In the genomic region with DNA sequence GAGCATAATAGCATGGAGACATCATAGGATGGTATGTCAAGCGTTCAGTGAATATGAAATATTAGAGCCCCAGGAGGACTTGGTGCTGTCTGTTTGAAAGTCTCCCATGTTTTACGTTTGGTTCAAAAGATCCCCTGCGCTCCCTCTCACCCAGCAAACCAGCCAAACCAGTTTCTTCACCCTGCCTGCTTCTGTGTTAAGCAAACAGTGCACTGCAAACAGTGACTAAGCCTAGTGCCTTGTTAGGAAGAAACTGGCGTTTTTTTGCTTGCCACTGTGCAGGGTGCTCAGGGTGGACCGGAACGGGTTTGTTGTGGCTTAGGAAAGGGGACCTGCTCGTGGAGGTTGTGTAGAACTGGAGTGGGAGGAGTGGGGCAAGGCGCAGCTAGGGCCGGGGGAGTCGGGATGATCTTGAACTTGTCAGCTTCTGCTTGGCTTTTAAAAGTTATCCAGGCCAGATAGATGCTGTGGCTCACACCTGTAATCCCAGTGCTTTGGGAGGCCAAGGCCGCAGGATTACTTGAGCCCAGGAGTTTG, we compare ENCODE assay signal across 1 cellular context.
A peak's percentile ranks its signal among the peaks of the same experiment; 100 is the strongest.
TF ChIP-seq lines count a peak whose summit lies in the region.

No MANE protein-coding gene starts in this region.

TF ChIP-seq in HCT116, 20 proteins besides CTCF, POLR2A, EP300 and RAD21 (continued from another document):
- TF ChIP-seq, protein P1, sequence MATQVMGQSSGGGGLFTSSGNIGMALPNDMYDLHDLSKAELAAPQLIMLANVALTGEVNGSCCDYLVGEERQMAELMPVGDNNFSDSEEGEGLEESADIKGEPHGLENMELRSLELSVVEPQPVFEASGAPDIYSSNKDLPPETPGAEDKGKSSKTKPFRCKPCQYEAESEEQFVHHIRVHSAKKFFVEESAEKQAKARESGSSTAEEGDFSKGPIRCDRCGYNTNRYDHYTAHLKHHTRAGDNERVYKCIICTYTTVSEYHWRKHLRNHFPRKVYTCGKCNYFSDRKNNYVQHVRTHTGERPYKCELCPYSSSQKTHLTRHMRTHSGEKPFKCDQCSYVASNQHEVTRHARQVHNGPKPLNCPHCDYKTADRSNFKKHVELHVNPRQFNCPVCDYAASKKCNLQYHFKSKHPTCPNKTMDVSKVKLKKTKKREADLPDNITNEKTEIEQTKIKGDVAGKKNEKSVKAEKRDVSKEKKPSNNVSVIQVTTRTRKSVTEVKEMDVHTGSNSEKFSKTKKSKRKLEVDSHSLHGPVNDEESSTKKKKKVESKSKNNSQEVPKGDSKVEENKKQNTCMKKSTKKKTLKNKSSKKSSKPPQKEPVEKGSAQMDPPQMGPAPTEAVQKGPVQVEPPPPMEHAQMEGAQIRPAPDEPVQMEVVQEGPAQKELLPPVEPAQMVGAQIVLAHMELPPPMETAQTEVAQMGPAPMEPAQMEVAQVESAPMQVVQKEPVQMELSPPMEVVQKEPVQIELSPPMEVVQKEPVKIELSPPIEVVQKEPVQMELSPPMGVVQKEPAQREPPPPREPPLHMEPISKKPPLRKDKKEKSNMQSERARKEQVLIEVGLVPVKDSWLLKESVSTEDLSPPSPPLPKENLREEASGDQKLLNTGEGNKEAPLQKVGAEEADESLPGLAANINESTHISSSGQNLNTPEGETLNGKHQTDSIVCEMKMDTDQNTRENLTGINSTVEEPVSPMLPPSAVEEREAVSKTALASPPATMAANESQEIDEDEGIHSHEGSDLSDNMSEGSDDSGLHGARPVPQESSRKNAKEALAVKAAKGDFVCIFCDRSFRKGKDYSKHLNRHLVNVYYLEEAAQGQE (IDR thresholded peaks at IDR 0.05; ENCODE audit: low read depth) = no peak
- peak; percentile 70 for TF ChIP-seq YY1 (IDR thresholded peaks at IDR 0.05; ENCODE audit: extremely low read depth, insufficient replicate concordance, low read depth, low read length)
- no peak for TF ChIP-seq EZH2phosphoT487 (IDR thresholded peaks at IDR 0.05; ENCODE audit: borderline replicate concordance)
- TF ChIP-seq, protein P2, sequence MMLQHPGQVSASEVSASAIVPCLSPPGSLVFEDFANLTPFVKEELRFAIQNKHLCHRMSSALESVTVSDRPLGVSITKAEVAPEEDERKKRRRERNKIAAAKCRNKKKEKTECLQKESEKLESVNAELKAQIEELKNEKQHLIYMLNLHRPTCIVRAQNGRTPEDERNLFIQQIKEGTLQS (IDR thresholded peaks at IDR 0.05) = no peak
- no peak for TF ChIP-seq EGR1 (IDR thresholded peaks at IDR 0.05; ENCODE audit: low read depth)
- TF ChIP-seq POLR2AphosphoS5 (IDR thresholded peaks at IDR 0.05; ENCODE audit: low read depth, low read length) = peak; percentile 54
- no peak for TF ChIP-seq ZNF274 (IDR thresholded peaks at IDR 0.05; ENCODE audit: low read depth, low read length)
- TF ChIP-seq EZH2 (IDR thresholded peaks at IDR 0.05) = no peak
- TF ChIP-seq, protein P3, sequence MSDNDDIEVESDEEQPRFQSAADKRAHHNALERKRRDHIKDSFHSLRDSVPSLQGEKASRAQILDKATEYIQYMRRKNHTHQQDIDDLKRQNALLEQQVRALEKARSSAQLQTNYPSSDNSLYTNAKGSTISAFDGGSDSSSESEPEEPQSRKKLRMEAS (IDR thresholded peaks at IDR 0.05) = peak; percentile 84
- TF ChIP-seq SP1 (IDR thresholded peaks at IDR 0.05; ENCODE audit: low read depth) = peak; percentile 97
- TF ChIP-seq ZFX (IDR thresholded peaks at IDR 0.05) = no peak
- TF ChIP-seq TCF7L2 (IDR thresholded peaks at IDR 0.05; ENCODE audit: borderline replicate concordance, extremely low read depth, insufficient read depth, insufficient read length) = no peak
